Comparison of ENCODE assay signal across 8 cellular contexts in the genomic region with DNA sequence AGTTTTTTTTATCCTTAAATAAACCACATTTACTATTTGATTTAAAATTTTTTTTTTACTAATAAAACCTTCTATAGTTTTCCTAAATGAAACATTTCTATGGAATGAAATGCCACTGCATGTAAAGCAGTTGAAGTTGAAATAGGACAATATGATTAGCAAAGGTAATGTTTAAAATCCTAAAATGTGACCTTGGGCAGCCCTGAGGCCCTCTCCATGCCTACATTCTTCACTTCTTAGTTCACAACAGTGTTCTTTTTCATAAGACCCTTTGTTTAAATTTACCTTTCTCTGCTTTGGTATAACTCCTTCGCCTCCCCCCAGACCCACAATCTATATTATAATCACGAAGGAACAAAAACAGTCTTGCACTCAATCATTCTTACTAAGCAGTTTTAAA.
A peak's percentile ranks its signal among the peaks of the same experiment; 100 is the strongest.
DNase-seq lines count a peak whose midpoint lies in the region; FAIRE-seq and TF ChIP-seq lines count a peak whose summit lies in the region.
"Had no signal": no experiment of that assay in that cellular context is flagged by ENCODE, and none has a peak within 500 bp of the region (broad histone marks: within the 10 kb centered on the region; RNA-seq: fewer than 3 reads in every experiment).

No MANE protein-coding gene starts in this region.

- H3K4me3 ChIP-seq in Loucy (ENCODE audit: low read length, poor library complexity, severe bottlenecking), result peak overlapping the region; percentile 76
- peak overlapping the region in 2 of 4 donors; percentile 17 to 67 for H3K4me3 ChIP-seq in adrenal gland
- H3K4me3 ChIP-seq in kidney (ENCODE audit: low read length in 2 of 2), result peak overlapping the region; percentile 89
- peak overlapping the region; percentile 44 to 61 (median 56) for H3K4me3 ChIP-seq in stomach

- H4K20me1 ChIP-seq in Loucy (ENCODE audit: insufficient read depth, low read length, poor library complexity, severe bottlenecking), result no peaks in the 10 kb centered on the region

- H3K36me3 ChIP-seq in Loucy (ENCODE audit: insufficient read depth, low read length), result no peaks in the 10 kb centered on the region
- no peaks in the 10 kb centered on the region for H3K36me3 ChIP-seq in adrenal gland (replicated peaks in 1 of 2)
- no peaks in the 10 kb centered on the region for H3K36me3 ChIP-seq in kidney (ENCODE audit: control insufficient read depth in 1 of 2, insufficient read depth in 2 of 2, low read length in 2 of 2)
- H3K36me3 ChIP-seq in stomach, result no peaks in the 10 kb centered on the region

- FAIRE-seq in kidney (lab: Jason Lieb, UNC), result peak; percentile 23

- 0 out of 2 replicates have a peak, but pooled peaks cover 3% of the 10 kb centered on the region for H3K79me2 ChIP-seq in Loucy (ENCODE audit: insufficient read depth, low read length)

- H3K9me3 ChIP-seq in Loucy (ENCODE audit: insufficient read depth, low read depth, low read length), result no peaks in the 10 kb centered on the region
- no peaks in the 10 kb centered on the region for H3K9me3 ChIP-seq in adrenal gland (replicated peaks in 1 of 3)
- H3K9me3 ChIP-seq in kidney (ENCODE audit: control insufficient read depth in 1 of 2, low read length in 2 of 2), result no peaks in the 10 kb centered on the region
- H3K9me3 ChIP-seq in stomach, result no peaks in the 10 kb centered on the region

- H3K4me1 ChIP-seq in Loucy (ENCODE audit: insufficient read depth, low read length, poor library complexity, severe bottlenecking) (peaks cover 22% of the 10 kb centered on the region), adrenal gland (replicated peaks in 1 of 2) (peaks cover 9 to 51% of the 10 kb centered on the region in 2 donors), kidney (ENCODE audit: control insufficient read depth in 1 of 2, insufficient read depth in 1 of 2, low read depth in 1 of 2, low read length in 2 of 2) (peaks cover 4 to 25% of the 10 kb centered on the region in 2 donors), stomach (peaks cover 19 to 50% (median 32%) of the 10 kb centered on the region in 4 donors)

- no peak for TF ChIP-seq CTCF in Loucy (conservative IDR thresholded peaks at IDR 0.05; ENCODE audit: low read length)
- TF ChIP-seq CTCF in adrenal gland (IDR thresholded peaks at IDR 0.05), result no peak
- no peak for TF ChIP-seq CTCF in kidney (IDR thresholded peaks at IDR 0.05; ENCODE audit: borderline replicate concordance, extremely low read depth, insufficient read depth)
- TF ChIP-seq CTCF in stomach (IDR thresholded peaks at IDR 0.05), result no peak

- TF ChIP-seq POLR2A in adrenal gland (IDR thresholded peaks at IDR 0.05), result no peak
- TF ChIP-seq POLR2A in stomach (IDR thresholded peaks at IDR 0.05), result no peak

- no peak overlapping the region for H2AFZ ChIP-seq in Loucy (ENCODE audit: low read length)

- intact Hi-C loops in adrenal gland (cut with DNase I), result no loop called here
- intact Hi-C loops in kidney (cut with DNase I), result loop anchor here (10.0 kb wide), 1 partner anchor 203 kb away; no protein-coding TSS in a partner anchor
- intact Hi-C loops in stomach (cut with DNase I; ENCODE audit: low total_unique reads), result no loop called here

- WGBS in adrenal gland, 4 donors, result 42 to 54% (median 46%) methylated on average over 2 of the region's 2 CpGs
- WGBS in stomach, 5 donors, result 22 to 32% (median 29%) methylated on average over 2 of the region's 2 CpGs

- no peaks in the 10 kb centered on the region for H3F3A ChIP-seq in Loucy (ENCODE audit: low read depth)

- H3K9ac ChIP-seq in Loucy (ENCODE audit: low read depth, low read length, poor library complexity, severe bottlenecking), result peak overlapping the region; percentile 64
- peak overlapping the region in 1 of 2 donors; percentile 85 for H3K9ac ChIP-seq in kidney (ENCODE audit: low read length in 2 of 2)

- TF ChIP-seq EP300 in stomach (IDR thresholded peaks at IDR 0.05), result no peak

- H3K4me2 ChIP-seq in Loucy (ENCODE audit: low read depth, low read length, poor library complexity, severe bottlenecking), result peak overlapping the region; percentile 84

- peak overlapping the region; percentile 11 to 96 (median 70) for H3K27ac ChIP-seq in adrenal gland
- peak overlapping the region; percentile 12 to 95 for H3K27ac ChIP-seq in kidney (ENCODE audit: low read depth in 2 of 2, low read length in 2 of 2)
- H3K27ac ChIP-seq in stomach, result peak overlapping the region in 4 of 5 donors; percentile 91 to 94 (median 92)

- H3K9me2 ChIP-seq in Loucy (replicated peaks; ENCODE audit: low read depth, low read length), result no peaks in the 10 kb centered on the region

- H3K27me3 ChIP-seq in Loucy (ENCODE audit: insufficient read depth, low read length, poor library complexity, severe bottlenecking) (no peaks in the 10 kb centered on the region), adrenal gland (no peaks in the 10 kb centered on the region), stomach (no peaks in the 10 kb centered on the region)

- no peak for DNase-seq in adrenal gland
- DNase-seq in kidney, result no peak
- no peak for DNase-seq in stomach
- DNase-seq in DMS53 treated with DMSO at 0.1 percent for 48 hours (lab: John Stamatoyannopoulos, UW; ENCODE audit: unreplicated experiment), result no peak
- no peak for DNase-seq in AG08396 (ENCODE audit: low spot score)
- no peak for DNase-seq in 8988T
- DNase-seq: NCI-H1105 treated with DMSO at 0.1 percent for 48 hours had no signal
